ENCODE assay signal across 3 cellular contexts in the genomic region with DNA sequence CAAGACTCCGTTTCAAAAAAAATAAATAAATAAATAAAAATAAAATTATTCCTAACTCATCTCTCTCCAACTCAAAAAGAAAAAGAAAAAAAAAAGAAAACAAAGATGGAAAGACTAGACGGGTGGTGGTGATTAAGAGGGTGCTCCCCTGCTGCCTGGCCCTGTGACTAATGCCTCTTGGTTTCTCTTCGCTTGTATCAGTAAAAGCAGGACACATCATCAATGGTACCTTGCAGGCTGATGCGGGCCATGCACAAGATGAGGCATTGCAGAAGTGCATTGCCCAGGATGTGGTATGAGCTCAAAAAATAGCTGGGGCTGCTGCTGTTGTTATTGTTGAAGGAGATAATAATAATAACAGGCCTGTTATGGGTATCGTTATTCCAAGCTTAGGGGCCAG.
TF ChIP-seq lines count a peak whose summit lies in the region.

No MANE protein-coding gene starts in this region.

TF ChIP-seq in SK-N-SH treated with all-trans-retinoic acid at 6 μM for 48 hours, 23 proteins besides CTCF, POLR2A, EP300 and RAD21 (continues in another document):
- TF ChIP-seq ISL1 (CRISPR knock-in tag; IDR thresholded peaks at IDR 0.05): no peak
- no peak for TF ChIP-seq SNAI2 (CRISPR knock-in tag; IDR thresholded peaks at IDR 0.05)
- TF ChIP-seq ARNTL (CRISPR knock-in tag; IDR thresholded peaks at IDR 0.05; ENCODE audit: borderline replicate concordance, low read depth): no peak
- no peak for TF ChIP-seq ZFP30 (CRISPR knock-in tag; IDR thresholded peaks at IDR 0.05)
- TF ChIP-seq OSR1 (CRISPR knock-in tag; IDR thresholded peaks at IDR 0.05): no peak
- no peak for TF ChIP-seq GLIS3 (CRISPR knock-in tag; IDR thresholded peaks at IDR 0.05)
- TF ChIP-seq ZFP3 (CRISPR knock-in tag; IDR thresholded peaks at IDR 0.05): no peak
- TF ChIP-seq, protein P1, sequence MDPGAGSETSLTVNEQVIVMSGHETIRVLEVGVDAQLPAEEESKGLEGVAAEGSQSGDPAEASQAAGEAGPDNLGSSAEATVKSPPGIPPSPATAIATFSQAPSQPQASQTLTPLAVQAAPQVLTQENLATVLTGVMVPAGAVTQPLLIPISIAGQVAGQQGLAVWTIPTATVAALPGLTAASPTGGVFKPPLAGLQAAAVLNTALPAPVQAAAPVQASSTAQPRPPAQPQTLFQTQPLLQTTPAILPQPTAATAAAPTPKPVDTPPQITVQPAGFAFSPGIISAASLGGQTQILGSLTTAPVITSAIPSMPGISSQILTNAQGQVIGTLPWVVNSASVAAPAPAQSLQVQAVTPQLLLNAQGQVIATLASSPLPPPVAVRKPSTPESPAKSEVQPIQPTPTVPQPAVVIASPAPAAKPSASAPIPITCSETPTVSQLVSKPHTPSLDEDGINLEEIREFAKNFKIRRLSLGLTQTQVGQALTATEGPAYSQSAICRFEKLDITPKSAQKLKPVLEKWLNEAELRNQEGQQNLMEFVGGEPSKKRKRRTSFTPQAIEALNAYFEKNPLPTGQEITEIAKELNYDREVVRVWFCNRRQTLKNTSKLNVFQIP (CRISPR knock-in tag; IDR thresholded peaks at IDR 0.05; ENCODE audit: borderline replicate concordance, low read depth): no peak
- no peak for TF ChIP-seq CSDC2 (CRISPR knock-in tag; IDR thresholded peaks at IDR 0.05)
- TF ChIP-seq RARB (CRISPR knock-in tag; IDR thresholded peaks at IDR 0.05): no peak
- no peak for TF ChIP-seq ESRRG (CRISPR knock-in tag; IDR thresholded peaks at IDR 0.05)
- TF ChIP-seq, protein P2, sequence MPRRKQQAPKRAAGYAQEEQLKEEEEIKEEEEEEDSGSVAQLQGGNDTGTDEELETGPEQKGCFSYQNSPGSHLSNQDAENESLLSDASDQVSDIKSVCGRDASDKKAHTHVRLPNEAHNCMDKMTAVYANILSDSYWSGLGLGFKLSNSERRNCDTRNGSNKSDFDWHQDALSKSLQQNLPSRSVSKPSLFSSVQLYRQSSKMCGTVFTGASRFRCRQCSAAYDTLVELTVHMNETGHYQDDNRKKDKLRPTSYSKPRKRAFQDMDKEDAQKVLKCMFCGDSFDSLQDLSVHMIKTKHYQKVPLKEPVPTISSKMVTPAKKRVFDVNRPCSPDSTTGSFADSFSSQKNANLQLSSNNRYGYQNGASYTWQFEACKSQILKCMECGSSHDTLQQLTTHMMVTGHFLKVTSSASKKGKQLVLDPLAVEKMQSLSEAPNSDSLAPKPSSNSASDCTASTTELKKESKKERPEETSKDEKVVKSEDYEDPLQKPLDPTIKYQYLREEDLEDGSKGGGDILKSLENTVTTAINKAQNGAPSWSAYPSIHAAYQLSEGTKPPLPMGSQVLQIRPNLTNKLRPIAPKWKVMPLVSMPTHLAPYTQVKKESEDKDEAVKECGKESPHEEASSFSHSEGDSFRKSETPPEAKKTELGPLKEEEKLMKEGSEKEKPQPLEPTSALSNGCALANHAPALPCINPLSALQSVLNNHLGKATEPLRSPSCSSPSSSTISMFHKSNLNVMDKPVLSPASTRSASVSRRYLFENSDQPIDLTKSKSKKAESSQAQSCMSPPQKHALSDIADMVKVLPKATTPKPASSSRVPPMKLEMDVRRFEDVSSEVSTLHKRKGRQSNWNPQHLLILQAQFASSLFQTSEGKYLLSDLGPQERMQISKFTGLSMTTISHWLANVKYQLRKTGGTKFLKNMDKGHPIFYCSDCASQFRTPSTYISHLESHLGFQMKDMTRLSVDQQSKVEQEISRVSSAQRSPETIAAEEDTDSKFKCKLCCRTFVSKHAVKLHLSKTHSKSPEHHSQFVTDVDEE (CRISPR knock-in tag; IDR thresholded peaks at IDR 0.05): no peak
- no peak for TF ChIP-seq PATZ1 (CRISPR knock-in tag; IDR thresholded peaks at IDR 0.05; ENCODE audit: borderline replicate concordance)

TF ChIP-seq in SK-N-SH, 30 proteins besides CTCF, POLR2A, EP300 and RAD21:
- no peak for TF ChIP-seq MAX (IDR thresholded peaks at IDR 0.05; ENCODE audit: low read depth)
- TF ChIP-seq MEF2A (IDR thresholded peaks at IDR 0.05; ENCODE audit: borderline replicate concordance, low read depth): no peak
- TF ChIP-seq NRF1 (IDR thresholded peaks at IDR 0.05; ENCODE audit: low read depth, low read length): no peak
- no peak for TF ChIP-seq GABPA (IDR thresholded peaks at IDR 0.05; ENCODE audit: low read depth)
- no peak for TF ChIP-seq RFX5 (IDR thresholded peaks at IDR 0.05; ENCODE audit: low read length)
- TF ChIP-seq, protein P3, sequence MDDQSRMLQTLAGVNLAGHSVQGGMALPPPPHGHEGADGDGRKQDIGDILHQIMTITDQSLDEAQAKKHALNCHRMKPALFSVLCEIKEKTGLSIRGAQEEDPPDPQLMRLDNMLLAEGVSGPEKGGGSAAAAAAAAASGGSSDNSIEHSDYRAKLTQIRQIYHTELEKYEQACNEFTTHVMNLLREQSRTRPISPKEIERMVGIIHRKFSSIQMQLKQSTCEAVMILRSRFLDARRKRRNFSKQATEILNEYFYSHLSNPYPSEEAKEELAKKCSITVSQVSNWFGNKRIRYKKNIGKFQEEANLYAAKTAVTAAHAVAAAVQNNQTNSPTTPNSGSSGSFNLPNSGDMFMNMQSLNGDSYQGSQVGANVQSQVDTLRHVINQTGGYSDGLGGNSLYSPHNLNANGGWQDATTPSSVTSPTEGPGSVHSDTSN (IDR thresholded peaks at IDR 0.05): no peak
- no peak for TF ChIP-seq MXI1 (IDR thresholded peaks at IDR 0.05; ENCODE audit: low read depth, low read length)
- TF ChIP-seq TEAD4 (IDR thresholded peaks at IDR 0.05; ENCODE audit: borderline replicate concordance, insufficient read depth): no peak
- no peak for TF ChIP-seq TCF12 (IDR thresholded peaks at IDR 0.05)
- TF ChIP-seq RXRA (IDR thresholded peaks at IDR 0.05; ENCODE audit: borderline replicate concordance, low read depth): no peak
- TF ChIP-seq, protein P4, sequence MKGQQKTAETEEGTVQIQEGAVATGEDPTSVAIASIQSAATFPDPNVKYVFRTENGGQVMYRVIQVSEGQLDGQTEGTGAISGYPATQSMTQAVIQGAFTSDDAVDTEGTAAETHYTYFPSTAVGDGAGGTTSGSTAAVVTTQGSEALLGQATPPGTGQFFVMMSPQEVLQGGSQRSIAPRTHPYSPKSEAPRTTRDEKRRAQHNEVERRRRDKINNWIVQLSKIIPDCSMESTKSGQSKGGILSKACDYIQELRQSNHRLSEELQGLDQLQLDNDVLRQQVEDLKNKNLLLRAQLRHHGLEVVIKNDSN (IDR thresholded peaks at IDR 0.05; ENCODE audit: borderline replicate concordance, low read depth): no peak

TF ChIP-seq in HepG2, 621 proteins besides CTCF, POLR2A, EP300 and RAD21:
- no peak for TF ChIP-seq THAP7 (CRISPR knock-in tag; IDR thresholded peaks at IDR 0.05)
- TF ChIP-seq YY1 (IDR thresholded peaks at IDR 0.05; ENCODE audit: insufficient read depth, insufficient replicate concordance, low read depth, low read length): no peak
- no peak for TF ChIP-seq AGO2 (optimal IDR thresholded peaks at IDR 0.05; ENCODE audit: low read depth, low read length)
- no peak for TF ChIP-seq HOXA7 (CRISPR knock-in tag; IDR thresholded peaks at IDR 0.05)
TF ChIP-seq in HepG2: peak in this region for 0.
